15 cellular contexts compared by ENCODE assay signal in the genomic region with DNA sequence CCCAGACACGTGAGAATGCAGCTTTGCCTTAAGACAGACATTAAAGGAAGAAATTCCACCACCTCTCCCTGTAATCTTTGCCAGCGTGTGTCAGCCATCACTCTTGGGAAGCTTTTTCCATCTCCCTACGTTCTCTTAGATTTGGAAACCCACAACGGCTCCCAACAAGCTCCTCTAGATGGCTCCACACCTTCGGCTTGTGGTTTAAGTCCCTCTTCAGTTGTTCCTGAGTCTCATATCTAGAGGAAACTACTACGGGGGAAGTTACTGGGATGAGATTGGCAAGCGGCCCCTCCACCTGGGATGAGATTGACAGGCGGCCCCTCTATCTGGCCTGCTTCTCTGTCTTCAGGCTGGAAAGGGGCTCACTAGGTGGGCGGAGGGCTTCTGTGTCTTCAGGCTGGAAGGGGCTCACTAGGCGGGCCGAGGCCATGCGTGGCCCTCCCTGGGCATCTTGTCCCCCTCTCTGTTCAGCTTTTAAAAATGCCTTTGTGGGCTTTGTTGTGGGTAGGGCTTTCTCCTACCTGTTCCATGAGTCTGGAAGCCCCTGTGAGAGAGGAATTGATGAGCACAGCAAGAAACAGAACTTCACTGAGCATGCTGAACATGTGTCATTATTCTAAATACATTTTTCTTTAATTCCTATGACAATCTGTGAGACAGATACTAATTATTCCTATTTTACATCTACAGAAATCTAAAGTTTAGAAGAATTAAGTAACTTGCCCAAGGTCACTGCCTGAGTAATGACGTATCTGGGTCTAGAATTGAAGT.
A peak's percentile ranks its signal among the peaks of the same experiment; 100 is the strongest.
DNase-seq lines count a peak whose midpoint lies in the region; ATAC-seq and TF ChIP-seq lines count a peak whose summit lies in the region.
"Had no signal": no experiment of that assay in that cellular context is flagged by ENCODE, and none has a peak within 500 bp of the region (broad histone marks: within the 10 kb centered on the region; RNA-seq: fewer than 3 reads in every experiment).

No MANE protein-coding gene starts in this region.

- H3K27me3 Mint-ChIP-seq in effector memory CD8-positive, alpha-beta T cell = no peaks in the 10 kb centered on the region
- H3K27me3 Mint-ChIP-seq: progenitor cell of endocrine pancreas had no signal

- H3K9me3 ChIP-seq in OCI-LY1 (ENCODE audit: low read length) = no peaks in the 10 kb centered on the region
- H3K9me3 ChIP-seq in osteoblast (ENCODE audit: low read depth, low read length) = no peaks in the 10 kb centered on the region
- H3K9me3 ChIP-seq in MM.1S (replicated peaks; ENCODE audit: insufficient read depth, low read length) = no peaks in the 10 kb centered on the region
- H3K9me3 ChIP-seq: adrenal gland, suprapubic skin had no signal

- H3K27ac ChIP-seq in OCI-LY1 (ENCODE audit: low read depth, low read length, poor library complexity, severe bottlenecking) = no peak overlapping the region
- no peak overlapping the region for H3K27ac ChIP-seq in osteoblast (ENCODE audit: low read depth, low read length)
- no peak overlapping the region for H3K27ac ChIP-seq in MM.1S (ENCODE audit: low read length)
- H3K27ac ChIP-seq: A549, adrenal gland, suprapubic skin had no signal

- no peaks in the 10 kb centered on the region for H3K36me3 Mint-ChIP-seq in effector memory CD8-positive, alpha-beta T cell (ENCODE audit: insufficient read depth)

- H3K9me2 ChIP-seq in OCI-LY1 (ENCODE audit: low read depth, low read length) (no peaks in the 10 kb centered on the region), MM.1S (replicated peaks; ENCODE audit: insufficient read depth, low read length) (no peaks in the 10 kb centered on the region)

- ATAC-seq in effector memory CD8-positive, alpha-beta T cell (replicated peaks) = no peak
- ATAC-seq: A549 had no signal

- H3K4me3 Mint-ChIP-seq in effector memory CD8-positive, alpha-beta T cell = no peak overlapping the region

- peaks cover 3 to 9% of the 10 kb centered on the region in 2 donors for H3K9me3 Mint-ChIP-seq in effector memory CD8-positive, alpha-beta T cell

- H3K79me2 ChIP-seq in OCI-LY1 (ENCODE audit: insufficient read depth, low read length) = no peaks in the 10 kb centered on the region
- no peaks in the 10 kb centered on the region for H3K79me2 ChIP-seq in osteoblast (ENCODE audit: insufficient read depth, low read length)
- H3K79me2 ChIP-seq in MM.1S (ENCODE audit: low read length) = no peaks in the 10 kb centered on the region

- no peaks in the 10 kb centered on the region for H3F3A ChIP-seq in OCI-LY1 (ENCODE audit: insufficient read depth, low read length)
- no peaks in the 10 kb centered on the region for H3F3A ChIP-seq in MM.1S (ENCODE audit: insufficient read depth, low read length)

- no peak overlapping the region for H3K4me3 ChIP-seq in OCI-LY1 (ENCODE audit: low read depth, low read length, poor library complexity, severe bottlenecking)
- H3K4me3 ChIP-seq in osteoblast (ENCODE audit: insufficient read depth, low read length) = no peak overlapping the region
- no peak overlapping the region for H3K4me3 ChIP-seq in MM.1S (ENCODE audit: low read length)
- H3K4me3 ChIP-seq: A549, adrenal gland, suprapubic skin had no signal

- no peak overlapping the region for H3K9ac ChIP-seq in OCI-LY1 (ENCODE audit: low read length)
- no peak overlapping the region for H3K9ac ChIP-seq in MM.1S (ENCODE audit: low read length)

- H3K4me2 ChIP-seq in OCI-LY1 (ENCODE audit: low read length) (no peak overlapping the region), osteoblast (ENCODE audit: insufficient read depth, low read length) (no peak overlapping the region), MM.1S (ENCODE audit: low read depth, low read length) (no peak overlapping the region)
- H3K4me2 ChIP-seq: A549 had no signal

- H3K4me1 Mint-ChIP-seq in effector memory CD8-positive, alpha-beta T cell (ENCODE audit: low read depth in 2 of 2) = no peaks in the 10 kb centered on the region

- H3K27me3 ChIP-seq in OCI-LY1 (ENCODE audit: insufficient read depth, low read length) = no peaks in the 10 kb centered on the region
- no peaks in the 10 kb centered on the region for H3K27me3 ChIP-seq in osteoblast (ENCODE audit: insufficient read depth, low read length)
- no peaks in the 10 kb centered on the region for H3K27me3 ChIP-seq in MM.1S (replicated peaks; ENCODE audit: insufficient read depth, low read length)
- H3K27me3 ChIP-seq: adrenal gland, suprapubic skin had no signal

- H2AFZ ChIP-seq in OCI-LY1 (ENCODE audit: low read length) (no peak overlapping the region), osteoblast (ENCODE audit: low read length) (no peak overlapping the region), MM.1S (ENCODE audit: low read length) (no peak overlapping the region)

- H3K27ac Mint-ChIP-seq in effector memory CD8-positive, alpha-beta T cell = peak overlapping the region in 1 of 2 donors; percentile 2
- H3K27ac Mint-ChIP-seq: progenitor cell of endocrine pancreas had no signal

- 0 out of 2 replicates have a peak, but pooled peaks have one; percentile 6 for TF ChIP-seq CTCF in OCI-LY1 (IDR thresholded peaks at IDR 0.05; ENCODE audit: low read length)
- peak; percentile 25 for TF ChIP-seq CTCF in osteoblast (IDR thresholded peaks at IDR 0.05; ENCODE audit: extremely low read depth, low read depth, low read length)
- no peak for TF ChIP-seq CTCF in MM.1S (IDR thresholded peaks at IDR 0.05; ENCODE audit: low read length)

- H3K4me1 ChIP-seq in OCI-LY1 (ENCODE audit: insufficient read depth, low read length, severe bottlenecking) = peaks cover 5% of the 10 kb centered on the region
- H3K4me1 ChIP-seq in osteoblast (ENCODE audit: insufficient read depth, low read length) = peaks cover 11% of the 10 kb centered on the region
- H3K4me1 ChIP-seq in MM.1S (ENCODE audit: low read length) = no peaks in the 10 kb centered on the region
- H3K4me1 ChIP-seq: adrenal gland, suprapubic skin had no signal

- H4K20me1 ChIP-seq in OCI-LY1 (ENCODE audit: insufficient read depth, low read length) (no peaks in the 10 kb centered on the region), osteoblast (ENCODE audit: insufficient read depth, low read length) (no peaks in the 10 kb centered on the region), MM.1S (ENCODE audit: insufficient read depth, low read length) (no peaks in the 10 kb centered on the region)

- H3K36me3 ChIP-seq in OCI-LY1 (ENCODE audit: insufficient read depth, low read length) = no peaks in the 10 kb centered on the region
- H3K36me3 ChIP-seq in osteoblast (ENCODE audit: insufficient read depth, low read length) = no peaks in the 10 kb centered on the region
- H3K36me3 ChIP-seq in MM.1S (replicated peaks; ENCODE audit: insufficient read depth, low read length) = no peaks in the 10 kb centered on the region
- H3K36me3 ChIP-seq: adrenal gland, suprapubic skin had no signal

- peak; percentile 21 for DNase-seq in NCI-H82 (lab: John Stamatoyannopoulos, UW)
- DNase-seq in NCI-H82 treated with DMSO at 0.1 percent for 48 hours (lab: John Stamatoyannopoulos, UW; ENCODE audit: unreplicated experiment) = no peak
- peak; percentile 56 for DNase-seq in fibroblast of peridontal ligament (ENCODE audit: extremely low read depth)
- peak; percentile 83 for DNase-seq in osteoblast (ENCODE audit: insufficient read length, low spot score, missing footprints)
- DNase-seq in effector memory CD8-positive, alpha-beta T cell = no peak
- no peak for DNase-seq in NCI-H446 treated with DMSO at 0.1 percent for 48 hours (lab: John Stamatoyannopoulos, UW)
- no peak for DNase-seq in MM.1S
- DNase-seq: adrenal gland, Calu3, NCI-H1092 treated with DMSO at 0.1 percent for 48 hours, T-helper 1 cell had no signal

Comparison
In these comparisons a context has a peak if more than half of its experiments do, and no peak if none do; other contexts are left out.
1. DNase-seq: peak in NCI-H82 (single experiment), fibroblast of peridontal ligament (single experiment) and osteoblast (single experiment); none in NCI-H82 treated with DMSO at 0.1 percent for 48 hours (single experiment), effector memory CD8-positive, alpha-beta T cell (0 of 3), NCI-H446 treated with DMSO at 0.1 percent for 48 hours (single experiment) and MM.1S (single experiment).